Comparison of ENCODE assay signal across 20 cellular contexts in genomic region chr4:114998316-114998715, GRCh38.
"Had no signal": no experiment of that assay in that cellular context is flagged by ENCODE, and none has a peak within 500 bp of the region (broad histone marks: within the 10 kb centered on the region; RNA-seq: fewer than 3 reads in every experiment).

No MANE protein-coding gene starts in this region.

- DNase-seq: activated CD4-positive, alpha-beta T cell treated with anti-CD3 and anti-CD28 coated beads, Interleukin-2, amount 10 ng/mL, durations not matched to agents 7 days and 5 days; activated CD8-positive, alpha-beta memory T cell treated with anti-CD3 and anti-CD28 coated beads, Interleukin-2, amount 50 U/mL, for 4 hours; activated CD8-positive, alpha-beta T cell treated with anti-CD3 and anti-CD28 coated beads, Interleukin-2, amount 10 ng/mL, durations not matched to agents 7 days and 5 days; activated effector memory CD4-positive, alpha-beta T cell treated with Interleukin-2 at 50 U/mL for 16 hours; activated naive CD4-positive, alpha-beta T cell treated with anti-CD3 and anti-CD28 coated beads, Interleukin-2, amount 10 ng/mL, durations not matched to agents 7 days and 5 days; activated T-cell treated with anti-CD3 and anti-CD28 coated beads, Interleukin-2, amount 50 U/mL, for 48 hours; adrenal gland; central memory CD4-positive, alpha-beta T cell; immature natural killer cell; naive thymus-derived CD4-positive, alpha-beta T cell; right lobe of liver; spleen; stimulated activated naive CD4-positive, alpha-beta T cell treated with Interleukin-2 at 50 U/mL for 16 hours; thyroid gland had no signal

- H3K4me3 ChIP-seq: adrenal gland, coronary artery, neural progenitor cell, prostate gland, right lobe of liver, spleen, thyroid gland had no signal

- H3K27ac Mint-ChIP-seq: activated CD4-positive, alpha-beta T cell treated with anti-CD3 and anti-CD28 coated beads, Interleukin-2, amount 10 ng/mL, durations not matched to agents 7 days and 5 days; activated CD8-positive, alpha-beta T cell treated with anti-CD3 and anti-CD28 coated beads, Interleukin-2, amount 10 ng/mL, durations not matched to agents 7 days and 5 days; activated naive CD4-positive, alpha-beta T cell treated with anti-CD3 and anti-CD28 coated beads, Interleukin-2, amount 10 ng/mL, durations not matched to agents 7 days and 5 days; brain; immature natural killer cell; memory B cell; naive thymus-derived CD4-positive, alpha-beta T cell had no signal

- H3K9ac ChIP-seq: neural progenitor cell had no signal

- H3K27me3 Mint-ChIP-seq: activated CD4-positive, alpha-beta T cell treated with anti-CD3 and anti-CD28 coated beads, Interleukin-2, amount 10 ng/mL, durations not matched to agents 7 days and 5 days; activated naive CD4-positive, alpha-beta T cell treated with anti-CD3 and anti-CD28 coated beads, Interleukin-2, amount 10 ng/mL, durations not matched to agents 7 days and 5 days; brain; memory B cell; naive thymus-derived CD4-positive, alpha-beta T cell had no signal

- H3K4me1 Mint-ChIP-seq: activated CD4-positive, alpha-beta T cell treated with anti-CD3 and anti-CD28 coated beads, Interleukin-2, amount 10 ng/mL, durations not matched to agents 7 days and 5 days; activated naive CD4-positive, alpha-beta T cell treated with anti-CD3 and anti-CD28 coated beads, Interleukin-2, amount 10 ng/mL, durations not matched to agents 7 days and 5 days; immature natural killer cell; memory B cell; naive thymus-derived CD4-positive, alpha-beta T cell had no signal

- H3K4me2 ChIP-seq: neural progenitor cell had no signal

- H3K36me3 ChIP-seq: adrenal gland, neural progenitor cell, prostate gland, right lobe of liver, spleen, thyroid gland had no signal

- H3K9me3 Mint-ChIP-seq: activated CD4-positive, alpha-beta T cell treated with anti-CD3 and anti-CD28 coated beads, Interleukin-2, amount 10 ng/mL, durations not matched to agents 7 days and 5 days; activated naive CD4-positive, alpha-beta T cell treated with anti-CD3 and anti-CD28 coated beads, Interleukin-2, amount 10 ng/mL, durations not matched to agents 7 days and 5 days; brain had no signal

- ATAC-seq: activated CD4-positive, CD25-positive, alpha-beta regulatory T cell treated with anti-CD3 and anti-CD28 coated beads, Interleukin-2, amount 50 U/mL, for 24 hours; activated CD8-positive, alpha-beta T cell treated with anti-CD3 and anti-CD28 coated beads, Interleukin-2, amount 10 ng/mL, durations not matched to agents 7 days and 5 days; naive thymus-derived CD4-positive, alpha-beta T cell; right lobe of liver had no signal

- H3K4me1 ChIP-seq: adrenal gland, neural progenitor cell, prostate gland, right lobe of liver, spleen, thyroid gland had no signal

- H3K27ac ChIP-seq: adrenal gland, coronary artery, neural progenitor cell, prostate gland, right lobe of liver, spleen, thyroid gland had no signal

- H3K4me3 Mint-ChIP-seq: activated CD4-positive, alpha-beta T cell treated with anti-CD3 and anti-CD28 coated beads, Interleukin-2, amount 10 ng/mL, durations not matched to agents 7 days and 5 days; activated CD8-positive, alpha-beta T cell treated with anti-CD3 and anti-CD28 coated beads, Interleukin-2, amount 10 ng/mL, durations not matched to agents 7 days and 5 days; activated naive CD4-positive, alpha-beta T cell treated with anti-CD3 and anti-CD28 coated beads, Interleukin-2, amount 10 ng/mL, durations not matched to agents 7 days and 5 days; brain; immature natural killer cell; memory B cell; naive thymus-derived CD4-positive, alpha-beta T cell; neural progenitor cell had no signal

- H3K27me3 ChIP-seq: adrenal gland, neural progenitor cell, right lobe of liver, spleen, thyroid gland had no signal

- H2AFZ ChIP-seq: neural progenitor cell had no signal

- H3K36me3 Mint-ChIP-seq: activated naive CD4-positive, alpha-beta T cell treated with anti-CD3 and anti-CD28 coated beads, Interleukin-2, amount 10 ng/mL, durations not matched to agents 7 days and 5 days; brain; immature natural killer cell; memory B cell; naive thymus-derived CD4-positive, alpha-beta T cell had no signal

- H3K9me3 ChIP-seq: adrenal gland, prostate gland, right lobe of liver, spleen, thyroid gland had no signal
